Comparison of ENCODE assay signal across 2 cellular contexts in the genomic region with DNA sequence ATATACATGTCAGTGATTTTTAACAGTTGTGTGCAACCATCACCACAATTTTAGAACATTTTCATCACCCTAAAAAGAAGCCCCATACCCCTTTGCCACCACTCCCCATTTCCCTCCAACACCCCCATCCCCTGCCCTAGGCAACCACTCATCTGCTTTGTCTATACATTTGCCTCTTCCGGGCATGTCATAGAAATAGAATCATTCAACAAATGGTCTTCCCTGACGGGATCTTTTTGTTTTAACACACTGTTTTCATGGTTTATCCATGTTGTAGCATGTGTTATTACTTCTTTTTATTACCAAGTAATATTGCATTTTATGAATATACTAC.
TF ChIP-seq lines count a peak whose summit lies in the region.

No MANE protein-coding gene starts in this region.

TF ChIP-seq in liver, 16 proteins besides CTCF, POLR2A, EP300 and RAD21:
- TF ChIP-seq HNF4G (IDR thresholded peaks at IDR 0.05) (no peak), TAF1 (conservative IDR thresholded peaks at IDR 0.05) (no peak), SP1 (IDR thresholded peaks at IDR 0.05) (no peak), FOXA2 (IDR thresholded peaks at IDR 0.05) (no peak), FOXA1 (IDR thresholded peaks at IDR 0.05) (no peak), RXRA (IDR thresholded peaks at IDR 0.05) (no peak), NR2F2 (IDR thresholded peaks at IDR 0.05) (no peak)
- TF ChIP-seq, protein P1, sequence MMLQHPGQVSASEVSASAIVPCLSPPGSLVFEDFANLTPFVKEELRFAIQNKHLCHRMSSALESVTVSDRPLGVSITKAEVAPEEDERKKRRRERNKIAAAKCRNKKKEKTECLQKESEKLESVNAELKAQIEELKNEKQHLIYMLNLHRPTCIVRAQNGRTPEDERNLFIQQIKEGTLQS (IDR thresholded peaks at IDR 0.05): no peak
- TF ChIP-seq, protein P2, sequence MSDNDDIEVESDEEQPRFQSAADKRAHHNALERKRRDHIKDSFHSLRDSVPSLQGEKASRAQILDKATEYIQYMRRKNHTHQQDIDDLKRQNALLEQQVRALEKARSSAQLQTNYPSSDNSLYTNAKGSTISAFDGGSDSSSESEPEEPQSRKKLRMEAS (IDR thresholded peaks at IDR 0.05): no peak

TF ChIP-seq in HepG2, 621 proteins besides CTCF, POLR2A, EP300 and RAD21:
- TF ChIP-seq, protein P3, sequence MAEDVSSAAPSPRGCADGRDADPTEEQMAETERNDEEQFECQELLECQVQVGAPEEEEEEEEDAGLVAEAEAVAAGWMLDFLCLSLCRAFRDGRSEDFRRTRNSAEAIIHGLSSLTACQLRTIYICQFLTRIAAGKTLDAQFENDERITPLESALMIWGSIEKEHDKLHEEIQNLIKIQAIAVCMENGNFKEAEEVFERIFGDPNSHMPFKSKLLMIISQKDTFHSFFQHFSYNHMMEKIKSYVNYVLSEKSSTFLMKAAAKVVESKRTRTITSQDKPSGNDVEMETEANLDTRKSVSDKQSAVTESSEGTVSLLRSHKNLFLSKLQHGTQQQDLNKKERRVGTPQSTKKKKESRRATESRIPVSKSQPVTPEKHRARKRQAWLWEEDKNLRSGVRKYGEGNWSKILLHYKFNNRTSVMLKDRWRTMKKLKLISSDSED (CRISPR knock-in tag; IDR thresholded peaks at IDR 0.05): no peak
- no peak for TF ChIP-seq HDAC2 (CRISPR knock-in tag; IDR thresholded peaks at IDR 0.05)
- TF ChIP-seq MAFF (IDR thresholded peaks at IDR 0.05; ENCODE audit: low read depth, low read length): no peak
- TF ChIP-seq SOX5 (CRISPR knock-in tag; IDR thresholded peaks at IDR 0.05; ENCODE audit: borderline replicate concordance): no peak
- TF ChIP-seq, protein P4, sequence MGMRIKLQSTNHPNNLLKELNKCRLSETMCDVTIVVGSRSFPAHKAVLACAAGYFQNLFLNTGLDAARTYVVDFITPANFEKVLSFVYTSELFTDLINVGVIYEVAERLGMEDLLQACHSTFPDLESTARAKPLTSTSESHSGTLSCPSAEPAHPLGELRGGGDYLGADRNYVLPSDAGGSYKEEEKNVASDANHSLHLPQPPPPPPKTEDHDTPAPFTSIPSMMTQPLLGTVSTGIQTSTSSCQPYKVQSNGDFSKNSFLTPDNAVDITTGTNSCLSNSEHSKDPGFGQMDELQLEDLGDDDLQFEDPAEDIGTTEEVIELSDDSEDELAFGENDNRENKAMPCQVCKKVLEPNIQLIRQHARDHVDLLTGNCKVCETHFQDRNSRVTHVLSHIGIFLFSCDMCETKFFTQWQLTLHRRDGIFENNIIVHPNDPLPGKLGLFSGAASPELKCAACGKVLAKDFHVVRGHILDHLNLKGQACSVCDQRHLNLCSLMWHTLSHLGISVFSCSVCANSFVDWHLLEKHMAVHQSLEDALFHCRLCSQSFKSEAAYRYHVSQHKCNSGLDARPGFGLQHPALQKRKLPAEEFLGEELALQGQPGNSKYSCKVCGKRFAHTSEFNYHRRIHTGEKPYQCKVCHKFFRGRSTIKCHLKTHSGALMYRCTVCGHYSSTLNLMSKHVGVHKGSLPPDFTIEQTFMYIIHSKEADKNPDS (CRISPR knock-in tag; IDR thresholded peaks at IDR 0.05): no peak
- TF ChIP-seq RCOR2 (CRISPR knock-in tag; IDR thresholded peaks at IDR 0.05): no peak
- TF ChIP-seq ZNF589 (CRISPR knock-in tag; conservative IDR thresholded peaks at IDR 0.05): no peak
- no peak for TF ChIP-seq RBM22 (optimal IDR thresholded peaks at IDR 0.05; ENCODE audit: low read length)
- TF ChIP-seq NFE2L1 (CRISPR knock-in tag; IDR thresholded peaks at IDR 0.05; ENCODE audit: borderline replicate concordance): no peak
- TF ChIP-seq, protein P5, sequence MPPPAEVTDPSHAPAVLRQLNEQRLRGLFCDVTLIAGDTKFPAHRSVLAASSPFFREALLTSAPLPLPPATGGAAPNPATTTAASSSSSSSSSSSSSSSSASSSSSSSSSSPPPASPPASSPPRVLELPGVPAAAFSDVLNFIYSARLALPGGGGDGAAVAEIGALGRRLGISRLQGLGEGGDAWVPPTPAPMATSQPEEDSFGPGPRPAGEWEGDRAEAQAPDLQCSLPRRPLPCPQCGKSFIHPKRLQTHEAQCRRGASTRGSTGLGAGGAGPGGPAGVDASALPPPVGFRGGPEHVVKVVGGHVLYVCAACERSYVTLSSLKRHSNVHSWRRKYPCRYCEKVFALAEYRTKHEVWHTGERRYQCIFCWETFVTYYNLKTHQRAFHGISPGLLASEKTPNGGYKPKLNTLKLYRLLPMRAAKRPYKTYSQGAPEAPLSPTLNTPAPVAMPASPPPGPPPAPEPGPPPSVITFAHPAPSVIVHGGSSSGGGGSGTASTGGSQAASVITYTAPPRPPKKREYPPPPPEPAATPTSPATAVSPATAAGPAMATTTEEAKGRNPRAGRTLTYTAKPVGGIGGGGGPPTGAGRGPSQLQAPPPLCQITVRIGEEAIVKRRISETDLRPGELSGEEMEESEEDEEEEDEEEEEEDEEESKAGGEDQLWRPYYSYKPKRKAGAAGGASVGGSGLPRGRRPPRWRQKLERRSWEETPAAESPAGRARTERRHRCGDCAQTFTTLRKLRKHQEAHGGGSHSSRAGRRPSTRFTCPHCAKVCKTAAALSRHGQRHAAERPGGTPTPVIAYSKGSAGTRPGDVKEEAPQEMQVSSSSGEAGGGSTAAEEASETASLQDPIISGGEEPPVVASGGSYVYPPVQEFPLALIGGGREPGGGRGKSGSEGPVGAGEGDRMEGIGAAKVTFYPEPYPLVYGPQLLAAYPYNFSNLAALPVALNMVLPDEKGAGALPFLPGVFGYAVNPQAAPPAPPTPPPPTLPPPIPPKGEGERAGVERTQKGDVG (CRISPR knock-in tag; IDR thresholded peaks at IDR 0.05; ENCODE audit: borderline replicate concordance): no peak
- no peak for TF ChIP-seq ZNF207 (IDR thresholded peaks at IDR 0.05; ENCODE audit: borderline replicate concordance)
- TF ChIP-seq HNRNPLL (IDR thresholded peaks at IDR 0.05; ENCODE audit: low read depth, low read length, poor library complexity, severe bottlenecking): no peak
